8 cellular contexts compared by ENCODE assay signal in the genomic region with DNA sequence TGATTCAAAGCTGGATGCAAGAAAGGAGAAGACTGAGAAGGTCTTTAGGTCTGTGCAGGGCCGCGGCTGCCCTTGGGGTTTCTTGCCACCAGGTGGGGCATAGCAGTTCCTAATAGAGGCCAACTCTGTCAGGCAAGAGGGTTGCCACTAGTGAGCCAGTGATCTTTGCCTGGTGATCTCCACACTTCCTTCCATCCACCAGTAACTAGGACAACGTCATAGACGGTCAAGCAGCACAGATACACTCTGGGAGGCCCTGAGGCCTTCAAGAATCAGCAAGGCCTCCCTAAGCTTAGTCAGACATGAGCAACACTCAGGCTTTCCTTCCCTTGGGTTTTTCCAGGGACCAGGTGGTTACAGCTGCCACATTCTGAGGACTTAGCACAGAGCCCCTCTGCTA. TPM values are rescaled to one million over a fixed set of nuclear protein-coding genes. Genes with fewer than 3 reads are reported as not detected.
A peak's percentile ranks its signal among the peaks of the same experiment; 100 is the strongest.
DNase-seq lines count a peak whose midpoint lies in the region; ATAC-seq, FAIRE-seq and TF ChIP-seq lines count a peak whose summit lies in the region.

No MANE protein-coding gene starts in this region.

- TF ChIP-seq RAD21 in A549 (conservative IDR thresholded peaks at IDR 0.05 in 1 of 2, IDR thresholded peaks at IDR 0.05 in 1 of 2): peak in 1 of 2 experiments; percentile 45; a peak in 2 of 5 replicates

- TF ChIP-seq EP300 in A549 (IDR thresholded peaks at IDR 0.05): no peak

- 55% methylated on average over 4 of the region's 4 CpGs for WGBS in A549 (ENCODE audit: missing lambda C conversion rate)

- no peaks in the 10 kb centered on the region for H3K9me3 ChIP-seq in A549
- no peaks in the 10 kb centered on the region for H3K9me3 ChIP-seq in effector memory CD4-positive, alpha-beta T cell (ENCODE audit: control insufficient read depth, low read length)

- no peak overlapping the region for H3K27ac ChIP-seq in A549
- H3K27ac ChIP-seq in effector memory CD4-positive, alpha-beta T cell (ENCODE audit: insufficient read depth, low read length, poor library complexity, severe bottlenecking): no peak overlapping the region

- no peaks in the 10 kb centered on the region for H3K27me3 ChIP-seq in effector memory CD4-positive, alpha-beta T cell (replicated peaks; ENCODE audit: control insufficient read depth, insufficient read depth, low read length, poor library complexity, severe bottlenecking)

- no peak for TF ChIP-seq CTCF in A549 (IDR thresholded peaks at IDR 0.05)

- DNase-seq in A549 (ENCODE audit: low read depth in 1 of 2, low spot score in 1 of 2) (peak; percentile 40 to 46), occipital lobe (lab: John Stamatoyannopoulos, UW) (no peak)
- peak; percentile 63 for DNase-seq in Jurkat, Clone E6-1 (ENCODE audit: low read depth, low spot score)
- DNase-seq in activated CD4-positive, CD25-positive, alpha-beta regulatory T cell treated with anti-CD3 and anti-CD28 coated beads, Interleukin-2, amount 50 U/mL, for 72 hours: peak; percentile 54
- DNase-seq in effector memory CD4-positive, alpha-beta T cell: peak; percentile 27 to 45 (median 40)
- peak; percentile 32 to 46 (median 40) for DNase-seq in stimulated activated CD4-positive, alpha-beta T cell treated with anti-CD3 and anti-CD28 coated beads, Interleukin-12 subunit alpha, Interleukin-12 subunit beta, amount 100 ng/mL, for 48 hours (ENCODE audit: low read depth in 2 of 3, low spot score in 1 of 3)

- POLR2A ChIA-PET in A549 (lab: Yijun Ruan, JAX): no interaction called here

- ATAC-seq in A549: peak; percentile 62 to 86; a peak in 5 of 6 replicates
- no peak for ATAC-seq in HG02588 (IDR thresholded peaks at IDR 0.05; ENCODE audit: unreplicated experiment)
- no peak for ATAC-seq in GM21390 (IDR thresholded peaks at IDR 0.05; ENCODE audit: unreplicated experiment)

- H3K4me1 ChIP-seq in A549: peaks cover 13% of the 10 kb centered on the region; the same call in 2 of the 3 replicates
- no peaks in the 10 kb centered on the region for H3K4me1 ChIP-seq in effector memory CD4-positive, alpha-beta T cell (ENCODE audit: control insufficient read depth, insufficient read depth, low read length, poor library complexity, severe bottlenecking)

- no peak for TF ChIP-seq POLR2A in A549 (IDR thresholded peaks at IDR 0.05; ENCODE audit: low read length)

- H3K4me3 ChIP-seq in A549: no peak overlapping the region
- no peak overlapping the region for H3K4me3 ChIP-seq in Jurkat, Clone E6-1 (ENCODE audit: low read length)
- H3K4me3 ChIP-seq in effector memory CD4-positive, alpha-beta T cell (ENCODE audit: insufficient read depth, low read depth, low read length, poor library complexity, severe bottlenecking): no peak overlapping the region

- FAIRE-seq in A549 (lab: Jason Lieb, UNC): no peak

- CTCF ChIA-PET in A549 (lab: Yijun Ruan, JAX): interaction anchor here (1.0 to 4.6 kb wide), 10 partner anchors 10 to 108 kb away, joined by 3 to 20 read pairs (median 3); no protein-coding TSS in a partner anchor

- no peaks in the 10 kb centered on the region for H3K36me3 ChIP-seq in effector memory CD4-positive, alpha-beta T cell (ENCODE audit: control insufficient read depth, insufficient read depth, low read length)

- H3K4me2 ChIP-seq in A549: no peak overlapping the region

TF ChIP-seq in A549, 52 proteins besides CTCF, POLR2A, EP300 and RAD21:
- no peak for TF ChIP-seq FOSB (CRISPR knock-in tag; IDR thresholded peaks at IDR 0.05)
- TF ChIP-seq SMC3 (IDR thresholded peaks at IDR 0.05): 0 out of 3 replicates have a peak, but pooled peaks have one; percentile 21

RNA-seq across cellular contexts. Expression of a gene that starts 32.9 kb away (rescaled TPM):
- polyA plus RNA-seq in A549 (2011; rRNA removed) (20.5 and 22.5 TPM in 2 replicates), A549 (2017; fragmentation: RNase III; extraction: RNeasy Plus Mini Kit Qiagen cat#74134 plus additional on column Dnase treatment) (8.3 to 8.7 TPM (median 8.5 TPM) in 3 replicates)
- 4.0 and 4.8 TPM in 2 replicates for polyA plus RNA-seq in A549 (2012; cell fraction: cytosol; rRNA removed)
- 6.8 and 8.3 TPM in 2 replicates for polyA plus RNA-seq in A549 (2012; cell fraction: nucleus; rRNA removed)
- 32.3 and 40.3 TPM in 2 replicates for polyA minus RNA-seq in A549 (2011; rRNA and poly(A)+ RNA removed)
- polyA plus RNA-seq in Jurkat, Clone E6-1 (2012; ENCODE audit: insufficient read depth, insufficient read length): 77.9 TPM
- 35.2 TPM for total RNA-seq in occipital lobe

Comparison
In these comparisons a context has a peak if more than half of its experiments do, and no peak if none do; other contexts are left out.
1. ATAC-seq: peak in A549 (2 of 2); none in HG02588 (single experiment) and GM21390 (single experiment).